6 cellular contexts compared by ENCODE assay signal in genomic region chr20:63652192-63652980, GRCh38. TPM values are rescaled to one million over a fixed set of nuclear protein-coding genes. Genes with fewer than 3 reads are reported as not detected.
A peak's percentile ranks its signal among the peaks of the same experiment; 100 is the strongest.
DNase-seq lines count a peak whose midpoint lies in the region; ATAC-seq, FAIRE-seq and TF ChIP-seq lines count a peak whose summit lies in the region.

No MANE protein-coding gene starts in this region.

- H2AK5ac ChIP-seq in H1 (ENCODE audit: low read depth, low read length), result no peak overlapping the region

- WGBS in H1 (ENCODE audit: extremely low coverage in 1 of 2, insufficient coverage in 1 of 2, insufficient read length in 1 of 2, insufficient replicate concordance in 2 of 2, low coverage in 1 of 2, low lambda C conversion rate in 2 of 2, missing lambda C conversion rate in 1 of 2), 2 experiments, result 7% methylated on average over 12 of the region's 91 CpGs; no CpG with 5 or more reads in 1 of the 2 experiments

- H3K36me3 Mint-ChIP-seq in CD4-positive, alpha-beta memory T cell, result peaks cover 0 to 8% of the 10 kb centered on the region in 2 donors

- no peak overlapping the region; the same call in none of the 2 replicates for H3K18ac ChIP-seq in H1 (ENCODE audit: extremely low read depth, low read length)

- H3K56ac ChIP-seq in H1 (replicated peaks; ENCODE audit: insufficient read length, low read depth, low read length), result peak overlapping the region; percentile 30

- TF ChIP-seq RAD21 in H1 (IDR thresholded peaks at IDR 0.05 in 1 of 2, conservative IDR thresholded peaks at IDR 0.05 in 1 of 2; ENCODE audit: low read depth in 2 of 2, low read length in 2 of 2), result no peak

- peak overlapping the region in 1 of 2 donors; percentile 64 for H3K4me3 ChIP-seq in CD4-positive, alpha-beta memory T cell (ENCODE audit: low read length in 2 of 2)
- H3K4me3 ChIP-seq in Panc1 (ENCODE audit: low read depth in 2 of 2, low read length in 2 of 2) (peak overlapping the region; percentile 51 to 60), H1 (ENCODE audit: extremely low read depth in 1 of 4, insufficient read depth in 2 of 4, low read depth in 3 of 4, low read length in 4 of 4) (peak overlapping the region; percentile 34 to 85 (median 49)), skeletal muscle satellite cell (ENCODE audit: low read length) (peak overlapping the region; percentile 75)

- no peak for TF ChIP-seq POLR2A in H1 (IDR thresholded peaks at IDR 0.05; ENCODE audit: control extremely low read depth in 1 of 2, low read depth in 2 of 2, low read length in 2 of 2)

- no peaks in the 10 kb centered on the region for H3K27me3 Mint-ChIP-seq in CD4-positive, alpha-beta memory T cell

- H3K9ac ChIP-seq in H1 (replicated peaks in 1 of 4; ENCODE audit: extremely low read depth in 1 of 4, low read depth in 3 of 4, low read length in 3 of 4) (no peak overlapping the region), skeletal muscle satellite cell (ENCODE audit: low read depth, low read length) (peak overlapping the region; percentile 38)

- POLR2A ChIA-PET in CD4-positive, alpha-beta memory T cell (lab: Charles Lee; ENCODE audit: partially characterized antibody), result interaction anchor here (0.9 to 6.7 kb wide), 14 partner anchors 10 to 115 kb away, joined by 3 to 60 read pairs (median 4); partner anchors contain the start of genes ARFRP1, GMEB2, LIME1 and PTK6
- POLR2A ChIA-PET in Panc1 (lab: Charles Lee) (no interaction called here), H1 (lab: Charles Lee; ENCODE audit: partially characterized antibody) (interaction anchor here (0.8 to 1.9 kb wide), 7 partner anchors 9 to 386 kb away, joined by 3 to 9 read pairs (median 4); partner anchors contain the start of gene TPD52L2)

- no peak overlapping the region for H2BK20ac ChIP-seq in H1 (ENCODE audit: low read length)

- no peak overlapping the region for H4K91ac ChIP-seq in H1 (replicated peaks; ENCODE audit: insufficient read length, low read length)

- peaks cover 16 to 36% (median 24%) of the 10 kb centered on the region in 4 donors for H3K4me1 Mint-ChIP-seq in CD4-positive, alpha-beta memory T cell

- no peak for TF ChIP-seq EP300 in H1 (IDR thresholded peaks at IDR 0.05; ENCODE audit: borderline replicate concordance in 1 of 2, low read depth in 2 of 2, low read length in 2 of 2)

- peaks cover 13% of the 10 kb centered on the region for H3K23me2 ChIP-seq in H1 (ENCODE audit: low read depth, low read length)

- peak; percentile 38 to 69 (median 39) for DNase-seq in CD4-positive, alpha-beta memory T cell
- DNase-seq in Panc1 (ENCODE audit: low read depth, low spot score) (no peak), H1 (ENCODE audit: low read depth in 1 of 2, low spot score in 2 of 2) (peak in 1 of 2 experiments; percentile 82), ureter (ENCODE audit: low spot score) (no peak)

- no peaks in the 10 kb centered on the region for H3K9me3 ChIP-seq in CD4-positive, alpha-beta memory T cell (ENCODE audit: control insufficient read depth in 1 of 2, low read length in 2 of 2)
- no peaks in the 10 kb centered on the region for H3K9me3 ChIP-seq in Panc1 (ENCODE audit: control insufficient read depth, insufficient read depth, low read depth, low read length)
- H3K9me3 ChIP-seq in H1 (ENCODE audit: insufficient read depth in 2 of 2, low read depth in 1 of 2, low read length in 1 of 2), result no peaks in the 10 kb centered on the region
- H3K9me3 ChIP-seq in skeletal muscle satellite cell (replicated peaks; ENCODE audit: low read length), result no peaks in the 10 kb centered on the region

- H3K27ac Mint-ChIP-seq in CD4-positive, alpha-beta memory T cell, result peak overlapping the region in 3 of 7 donors; percentile 51 to 91 (median 89)

- peaks cover 38% of the 10 kb centered on the region for H3K4me1 ChIP-seq in CD4-positive, alpha-beta memory T cell (ENCODE audit: insufficient read depth, low read length)
- H3K4me1 ChIP-seq in Panc1 (ENCODE audit: control insufficient read depth, insufficient read depth, low read length), result peaks cover 5% of the 10 kb centered on the region; the same call in 1 of the 2 replicates
- peaks cover 0 to 17% (median 13%) of the 10 kb centered on the region in 4 experiments; a peak in 6 of 7 replicates for H3K4me1 ChIP-seq in H1 (replicated peaks in 1 of 4; ENCODE audit: control insufficient read depth in 3 of 4, insufficient read depth in 4 of 4, low read length in 3 of 4)
- peaks cover 16% of the 10 kb centered on the region for H3K4me1 ChIP-seq in skeletal muscle satellite cell (ENCODE audit: control insufficient read depth, insufficient read depth, low read length)

- H4K8ac ChIP-seq in H1 (ENCODE audit: extremely low read depth, insufficient read depth, low read length), result no peak overlapping the region; the same call in 1 of the 2 replicates

- no peak overlapping the region for H2BK15ac ChIP-seq in H1 (ENCODE audit: low read length)

- H3K4me2 ChIP-seq in H1 (ENCODE audit: insufficient read depth in 1 of 2, low read depth in 2 of 2, low read length in 2 of 2) (peak overlapping the region; percentile 71 to 84), skeletal muscle satellite cell (ENCODE audit: low read length) (peak overlapping the region; percentile 89)

- CTCF ChIA-PET in CD4-positive, alpha-beta memory T cell (lab: Charles Lee; ENCODE audit: partially characterized antibody), result interaction anchor here (0.8 to 2.2 kb wide), 3 partner anchors 11 to 20 kb away, joined by 3 to 5 read pairs (median 3); no protein-coding TSS in a partner anchor
- CTCF ChIA-PET in Panc1 (lab: Charles Lee) (interaction anchor here (1.0 to 1.1 kb wide), 2 partner anchors 10 to 11 kb away, joined by 5 to 7 read pairs; no protein-coding TSS in a partner anchor), H1 (lab: Charles Lee; ENCODE audit: partially characterized antibody) (interaction anchor here (0.6 to 1.5 kb wide), 3 partner anchors 11 to 405 kb away, joined by 3 to 11 read pairs (median 3); no protein-coding TSS in a partner anchor)

- no peak overlapping the region for H2BK5ac ChIP-seq in H1 (ENCODE audit: low read depth, low read length)

- H3K27me3 ChIP-seq in CD4-positive, alpha-beta memory T cell (ENCODE audit: insufficient read depth, low read length), result no peaks in the 10 kb centered on the region
- H3K27me3 ChIP-seq in Panc1 (ENCODE audit: control insufficient read depth, insufficient read depth, low read length) (no peaks in the 10 kb centered on the region), H1 (replicated peaks in 1 of 4; ENCODE audit: control insufficient read depth in 3 of 4, extremely low read depth in 1 of 4, insufficient read depth in 3 of 4, low read length in 3 of 4) (peaks cover 0 to 2% (median 0%) of the 10 kb centered on the region in 4 experiments; a peak in 2 of 7 replicates), skeletal muscle satellite cell (ENCODE audit: control insufficient read depth, insufficient read depth, low read length) (no peaks in the 10 kb centered on the region)

- no peak overlapping the region for H4K5ac ChIP-seq in H1 (ENCODE audit: insufficient read length, low read depth, low read length)

- no peaks in the 10 kb centered on the region for H3K79me2 ChIP-seq in H1 (ENCODE audit: control insufficient read depth in 1 of 2, insufficient read depth in 2 of 2, low read length in 2 of 2)

- H3K14ac ChIP-seq in H1 (ENCODE audit: insufficient read length), result no peak overlapping the region

- FAIRE-seq in H1 (lab: Jason Lieb, UNC), result no peak

- H3K36me3 ChIP-seq in CD4-positive, alpha-beta memory T cell (ENCODE audit: insufficient read depth, low read length), result no peaks in the 10 kb centered on the region
- H3K36me3 ChIP-seq in Panc1 (ENCODE audit: control insufficient read depth, insufficient read depth, low read length), result no peaks in the 10 kb centered on the region
- no peaks in the 10 kb centered on the region; a peak in 1 of 8 replicates for H3K36me3 ChIP-seq in H1 (ENCODE audit: control insufficient read depth in 2 of 4, insufficient read depth in 4 of 4, low read length in 3 of 4)
- no peaks in the 10 kb centered on the region for H3K36me3 ChIP-seq in skeletal muscle satellite cell (ENCODE audit: insufficient read depth, low read length)

- intact Hi-C loops in CD4-positive, alpha-beta memory T cell (cut with micrococcal nuclease), result loop anchor here (2.0 kb wide), 1 partner anchor 84 kb away; the partner anchor contains the start of gene LIME1
- intact Hi-C loops in Panc1 (cut with micrococcal nuclease; ENCODE audit: unreplicated experiment), result no loop called here

- H4K20me1 ChIP-seq in H1 (replicated peaks in 1 of 2; ENCODE audit: control insufficient read depth in 1 of 2, insufficient read depth in 2 of 2, low read length in 2 of 2), result peaks cover 10 to 11% of the 10 kb centered on the region in 2 experiments

- no TSS peak for BruUV-seq in Panc1 (replicated peaks; lab: Mats Ljungman, UMichigan)

- H3K9me3 Mint-ChIP-seq in CD4-positive, alpha-beta memory T cell, result no peaks in the 10 kb centered on the region

- no peak overlapping the region for H2BK120ac ChIP-seq in H1 (replicated peaks; ENCODE audit: low read depth, low read length)

- no peak overlapping the region for H3K4ac ChIP-seq in H1 (replicated peaks; ENCODE audit: insufficient read length, low read depth, low read length)

- H2AFZ ChIP-seq in H1 (ENCODE audit: low read length), result no peak overlapping the region

- H2BK12ac ChIP-seq in H1 (ENCODE audit: low read depth, low read length), result no peak overlapping the region; the same call in 1 of the 2 replicates

- peak; percentile 55 for ATAC-seq in Panc1
- ATAC-seq in GM21447 (IDR thresholded peaks at IDR 0.05; ENCODE audit: unreplicated experiment), result no peak

- H3K79me1 ChIP-seq in H1 (ENCODE audit: low read depth, low read length), result no peaks in the 10 kb centered on the region; the same call in none of the 2 replicates

- no peak for TF ChIP-seq CTCF in Panc1 (IDR thresholded peaks at IDR 0.05)
- no peak for TF ChIP-seq CTCF in H1 (IDR thresholded peaks at IDR 0.05; ENCODE audit: control extremely low read depth in 1 of 3, insufficient read depth in 1 of 3, low read depth in 1 of 3, low read length in 3 of 3)

- peak overlapping the region; percentile 24 for H3K27ac ChIP-seq in CD4-positive, alpha-beta memory T cell (ENCODE audit: low read depth, low read length)
- H3K27ac ChIP-seq in Panc1 (ENCODE audit: low read length) (no peak overlapping the region), H1 (ENCODE audit: low read depth, low read length) (no peak overlapping the region)

- no peak overlapping the region for H3K23ac ChIP-seq in H1 (ENCODE audit: insufficient read length)

- in situ Hi-C loops in Panc1 (cut with HindIII; ENCODE audit: low pct_unique_long_range_greater_than_20kb, low sequenced_read_pairs), result no loop called here

- peak overlapping the region; percentile 58 to 91 (median 88) for H3K4me3 Mint-ChIP-seq in CD4-positive, alpha-beta memory T cell

RNA-seq across cellular contexts. Expression of gene STMN3, which starts 0.8 kb away (rescaled TPM):
- total RNA-seq in CD4-positive, alpha-beta memory T cell, result 100 to 1,000 TPM; 110 to 120 TPM
- polyA plus RNA-seq in CD4-positive, alpha-beta memory T cell, result 10 to 100 TPM; 18.9 to 30.5 TPM
- total RNA-seq in Panc1 (2021; ENCODE audit: unreplicated experiment) (42.7 TPM), ureter (16.5 TPM)
- 61.1 TPM for polyA plus RNA-seq in Panc1 (2012; ENCODE audit: insufficient read length)
- 63.1 and 71.6 TPM in 2 replicates for total RNA-seq in H1 (2021; fragmentation: NEBNext Ultra II Directional; extraction: Animal tissue kit (Norgen Biotek cat#: 25700))
- 51.5 and 70.8 TPM in 2 replicates for polyA plus RNA-seq in H1 (2011; rRNA removed)
- polyA plus RNA-seq in H1 (2011; cell fraction: cytosol; rRNA removed), result 60.4 TPM
- polyA plus RNA-seq in H1 (2011; cell fraction: nucleus; rRNA removed), result 122 TPM
- polyA plus RNA-seq in H1 (2012, experiment 1 of 2), result 42.7 to 63.6 TPM (median 56.4 TPM) in 4 replicates
- polyA plus RNA-seq in H1 (2012, experiment 2 of 2), result 53.7 TPM
- polyA plus RNA-seq in H1 (2013, experiment 1 of 2), result 35.5 TPM
- 37.5 TPM for polyA plus RNA-seq in H1 (2013, experiment 2 of 2)
- polyA minus RNA-seq in H1 (2011; rRNA and poly(A)+ RNA removed), result 11.2 and 14.8 TPM in 2 replicates
- 20.3 TPM for polyA minus RNA-seq in H1 (2011; cell fraction: cytosol; rRNA and poly(A)+ RNA removed)
- polyA minus RNA-seq in H1 (2011; cell fraction: nucleus; rRNA and poly(A)+ RNA removed), result 11.5 TPM
- 9.6 and 12.2 TPM in 2 replicates for total RNA-seq in skeletal muscle satellite cell (2012; rRNA removed)

RNA-seq across cellular contexts. Expression of gene RTEL1, which starts 5.7 kb away (rescaled TPM):
- total RNA-seq in CD4-positive, alpha-beta memory T cell, result 10 to 100 TPM; 30.9 to 36.0 TPM
- 1 to 10 TPM; 1.3 to 5.4 TPM for polyA plus RNA-seq in CD4-positive, alpha-beta memory T cell
- total RNA-seq in Panc1 (2021; ENCODE audit: unreplicated experiment), result 26.1 TPM
- 13.1 TPM for polyA plus RNA-seq in Panc1 (2012; ENCODE audit: insufficient read length)
- 37.1 and 37.8 TPM in 2 replicates for total RNA-seq in H1 (2021; fragmentation: NEBNext Ultra II Directional; extraction: Animal tissue kit (Norgen Biotek cat#: 25700))
- 16.2 and 24.3 TPM in 2 replicates for polyA plus RNA-seq in H1 (2011; rRNA removed)
- 19.7 TPM for polyA plus RNA-seq in H1 (2011; cell fraction: cytosol; rRNA removed)
- 181 TPM for polyA plus RNA-seq in H1 (2011; cell fraction: nucleus; rRNA removed)
- polyA plus RNA-seq in H1 (2012, experiment 1 of 2), result 17.9 to 26.4 TPM (median 23.9 TPM) in 4 replicates
- polyA plus RNA-seq in H1 (2012, experiment 2 of 2), result 18.4 TPM
- 14.4 TPM for polyA plus RNA-seq in H1 (2013, experiment 1 of 2)
- 12.9 TPM for polyA plus RNA-seq in H1 (2013, experiment 2 of 2)
- 46.2 and 51.7 TPM in 2 replicates for polyA minus RNA-seq in H1 (2011; rRNA and poly(A)+ RNA removed)
- polyA minus RNA-seq in H1 (2011; cell fraction: cytosol; rRNA and poly(A)+ RNA removed), result 23.6 TPM
- 47.6 TPM for polyA minus RNA-seq in H1 (2011; cell fraction: nucleus; rRNA and poly(A)+ RNA removed)
- 8.6 and 14.0 TPM in 2 replicates for total RNA-seq in skeletal muscle satellite cell (2012; rRNA removed)
- 45.9 TPM for total RNA-seq in ureter

RNA-seq across cellular contexts. Expression of gene GMEB2, which starts 25.5 kb away (rescaled TPM):
- total RNA-seq in CD4-positive, alpha-beta memory T cell, result 10 to 100 TPM; 24.4 to 26.4 TPM
- 10 to 100 TPM in 1 of 2 donors, 1 to 10 TPM in 1; 4.5 to 16.6 TPM for polyA plus RNA-seq in CD4-positive, alpha-beta memory T cell
- total RNA-seq in Panc1 (2021; ENCODE audit: unreplicated experiment) (13.1 TPM), ureter (13.3 TPM)
- 14.5 TPM for polyA plus RNA-seq in Panc1 (2012; ENCODE audit: insufficient read length)
- 12.9 and 14.2 TPM in 2 replicates for total RNA-seq in H1 (2021; fragmentation: NEBNext Ultra II Directional; extraction: Animal tissue kit (Norgen Biotek cat#: 25700))
- polyA plus RNA-seq in H1 (2011; rRNA removed), result 14.2 and 19.1 TPM in 2 replicates
- polyA plus RNA-seq in H1 (2011; cell fraction: cytosol; rRNA removed), result 11.7 TPM
- polyA plus RNA-seq in H1 (2011; cell fraction: nucleus; rRNA removed), result 19.6 TPM
- 8.1 to 13.0 TPM (median 12.1 TPM) in 4 replicates for polyA plus RNA-seq in H1 (2012, experiment 1 of 2)
- polyA plus RNA-seq in H1 (2012, experiment 2 of 2), result 11.4 TPM
- 8.3 TPM for polyA plus RNA-seq in H1 (2013, experiment 1 of 2)
- 8.1 TPM for polyA plus RNA-seq in H1 (2013, experiment 2 of 2)
- 7.5 TPM in 2 replicates for polyA minus RNA-seq in H1 (2011; rRNA and poly(A)+ RNA removed)
- 8.1 TPM for polyA minus RNA-seq in H1 (2011; cell fraction: cytosol; rRNA and poly(A)+ RNA removed)
- polyA minus RNA-seq in H1 (2011; cell fraction: nucleus; rRNA and poly(A)+ RNA removed), result 6.3 TPM
- total RNA-seq in skeletal muscle satellite cell (2012; rRNA removed), result 6.1 and 8.9 TPM in 2 replicates

RNA-seq across cellular contexts. Expression of gene TNFRSF6B, which starts 44.1 kb away (rescaled TPM):
- total RNA-seq in CD4-positive, alpha-beta memory T cell, result not detected
- polyA plus RNA-seq in CD4-positive, alpha-beta memory T cell, result not detected
- total RNA-seq in Panc1 (2021; ENCODE audit: unreplicated experiment), result not detected
- 1.4 TPM for polyA plus RNA-seq in Panc1 (2012; ENCODE audit: insufficient read length)
- total RNA-seq in H1 (2021; fragmentation: NEBNext Ultra II Directional; extraction: Animal tissue kit (Norgen Biotek cat#: 25700)), result not detected in 2 replicates
- 3.1 and 5.4 TPM in 2 replicates for polyA plus RNA-seq in H1 (2011; rRNA removed)
- polyA plus RNA-seq in H1 (2011; cell fraction: cytosol; rRNA removed), result 2.5 TPM
- polyA plus RNA-seq in H1 (2011; cell fraction: nucleus; rRNA removed), result 16.8 TPM
- 0.27 to 1.6 TPM (median 0.43 TPM) in 3 of 4 replicates, not detected in the other for polyA plus RNA-seq in H1 (2012, experiment 1 of 2)
- polyA plus RNA-seq in H1 (2012, experiment 2 of 2), result 0.39 TPM
- 0.75 TPM for polyA plus RNA-seq in H1 (2013, experiment 1 of 2)
- 0.96 TPM for polyA plus RNA-seq in H1 (2013, experiment 2 of 2)
- not detected in 2 replicates for polyA minus RNA-seq in H1 (2011; rRNA and poly(A)+ RNA removed)
- polyA minus RNA-seq in H1 (2011; cell fraction: cytosol; rRNA and poly(A)+ RNA removed), result not detected
- 1.1 TPM for polyA minus RNA-seq in H1 (2011; cell fraction: nucleus; rRNA and poly(A)+ RNA removed)
- total RNA-seq in skeletal muscle satellite cell (2012; rRNA removed), result 0.51 and 4.4 TPM in 2 replicates
- total RNA-seq in ureter, result 19.8 TPM

RNA-seq across cellular contexts. Expression of gene ARFRP1, which starts 55.4 kb away (rescaled TPM):
- total RNA-seq in CD4-positive, alpha-beta memory T cell, result 10 to 100 TPM; 85.6 to 92.0 TPM
- polyA plus RNA-seq in CD4-positive, alpha-beta memory T cell, result 10 to 100 TPM; 65.5 to 66.3 TPM
- 57.9 TPM for total RNA-seq in Panc1 (2021; ENCODE audit: unreplicated experiment)
- 68.1 TPM for polyA plus RNA-seq in Panc1 (2012; ENCODE audit: insufficient read length)
- total RNA-seq in H1 (2021; fragmentation: NEBNext Ultra II Directional; extraction: Animal tissue kit (Norgen Biotek cat#: 25700)), result 21.9 and 22.9 TPM in 2 replicates
- polyA plus RNA-seq in H1 (2011; rRNA removed), result 12.9 and 19.4 TPM in 2 replicates
- polyA plus RNA-seq in H1 (2011; cell fraction: cytosol; rRNA removed), result 23.2 TPM
- 32.0 TPM for polyA plus RNA-seq in H1 (2011; cell fraction: nucleus; rRNA removed)
- 12.3 to 20.2 TPM (median 18.9 TPM) in 4 replicates for polyA plus RNA-seq in H1 (2012, experiment 1 of 2)
- polyA plus RNA-seq in H1 (2012, experiment 2 of 2), result 9.1 TPM
- 7.5 TPM for polyA plus RNA-seq in H1 (2013, experiment 1 of 2)
- polyA plus RNA-seq in H1 (2013, experiment 2 of 2), result 7.8 TPM
- 12.9 and 15.4 TPM in 2 replicates for polyA minus RNA-seq in H1 (2011; rRNA and poly(A)+ RNA removed)
- polyA minus RNA-seq in H1 (2011; cell fraction: cytosol; rRNA and poly(A)+ RNA removed), result 10.6 TPM
- 34.7 TPM for polyA minus RNA-seq in H1 (2011; cell fraction: nucleus; rRNA and poly(A)+ RNA removed)
- 21.2 and 26.1 TPM in 2 replicates for total RNA-seq in skeletal muscle satellite cell (2012; rRNA removed)
- 69.8 TPM for total RNA-seq in ureter

Comparison
In these comparisons a context has a peak if more than half of its experiments do, and no peak if none do; other contexts are left out.
1. DNase-seq: peak in CD4-positive, alpha-beta memory T cell (5 of 5); none in Panc1 (single experiment) and ureter (single experiment).